21 cellular contexts compared by ENCODE assay signal in the genomic region with DNA sequence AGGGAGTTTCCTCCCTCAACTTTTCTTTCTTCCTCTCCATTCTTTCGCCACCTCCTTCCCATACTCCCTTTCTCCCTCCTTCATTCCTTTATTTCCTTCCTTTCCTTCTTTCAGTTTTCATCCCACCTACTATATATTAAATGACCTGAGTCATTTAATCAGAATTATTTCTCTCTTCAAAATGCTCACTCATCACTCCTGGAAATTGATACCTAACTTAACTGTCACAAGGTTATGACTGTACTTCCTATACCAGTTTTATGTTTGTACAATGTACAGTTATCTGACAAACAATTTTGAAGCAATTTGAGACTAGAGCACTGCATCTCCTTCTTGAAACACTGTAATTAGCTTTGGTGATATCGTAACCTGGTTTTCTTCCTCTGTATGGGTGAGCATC. TPM values are rescaled to one million over a fixed set of nuclear protein-coding genes. Genes with fewer than 3 reads are reported as not detected.
DNase-seq lines count a peak whose midpoint lies in the region; ATAC-seq, FAIRE-seq and TF ChIP-seq lines count a peak whose summit lies in the region.
"Had no signal": no experiment of that assay in that cellular context is flagged by ENCODE, and none has a peak within 500 bp of the region (broad histone marks: within the 10 kb centered on the region; RNA-seq: fewer than 3 reads in every experiment).

No MANE protein-coding gene starts in this region.

- H4K20me1 ChIP-seq in PC-3 (ENCODE audit: low read length) = no peaks in the 10 kb centered on the region
- H4K20me1 ChIP-seq in endothelial cell of umbilical vein (replicated peaks; ENCODE audit: control insufficient read depth, extremely low read depth, insufficient read depth, low read length) = no peaks in the 10 kb centered on the region

- ATAC-seq in PC-3 = peak; percentile 91
- ATAC-seq in activated CD8-positive, alpha-beta memory T cell treated with anti-CD3 and anti-CD28 coated beads, Interleukin-2, amount 10 ng/mL, durations not matched to agents 7 days and 5 days = no peak
- ATAC-seq: A549, HepG2, SK-N-SH treated with all-trans-retinoic acid at 6 μM for 48 hours had no signal

- no peaks in the 10 kb centered on the region for H3K9me3 ChIP-seq in PC-3 (ENCODE audit: low read length)
- H3K9me3 ChIP-seq in endothelial cell of umbilical vein (replicated peaks; ENCODE audit: control insufficient read depth, insufficient read depth, low read length) = no peaks in the 10 kb centered on the region
- H3K9me3 ChIP-seq in skeletal muscle satellite cell (replicated peaks; ENCODE audit: low read length) = no peaks in the 10 kb centered on the region
- H3K9me3 ChIP-seq: A549, BE2C, Peyer's patch had no signal

- no peaks in the 10 kb centered on the region for H3K9me2 ChIP-seq in PC-3 (replicated peaks; ENCODE audit: low read length)

- H3K4me2 ChIP-seq in PC-3 (ENCODE audit: low read length) (no peak overlapping the region), endothelial cell of umbilical vein (ENCODE audit: insufficient read depth, low read length) (no peak overlapping the region), skeletal muscle satellite cell (ENCODE audit: low read length) (peak overlapping the region; percentile 8)
- H3K4me2 ChIP-seq: A549 had no signal

- H3F3A ChIP-seq in PC-3 (ENCODE audit: low read length, unreplicated experiment) = no peaks in the 10 kb centered on the region

- TF ChIP-seq POLR2A in H54 (IDR thresholded peaks at IDR 0.05; ENCODE audit: low read depth, low read length) (no peak), endothelial cell of umbilical vein (IDR thresholded peaks at IDR 0.05; ENCODE audit: low read depth, low read length) (no peak)

- TF ChIP-seq CTCF in PC-3 (conservative IDR thresholded peaks at IDR 0.05; ENCODE audit: low read depth, low read length) (no peak), endothelial cell of umbilical vein (IDR thresholded peaks at IDR 0.05; ENCODE audit: extremely low read depth in 1 of 2, insufficient read depth in 1 of 2, low read depth in 1 of 2, low read length in 2 of 2) (no peak)

- H3K27me3 ChIP-seq in PC-3 (ENCODE audit: low read length) (no peaks in the 10 kb centered on the region), endothelial cell of umbilical vein (ENCODE audit: control insufficient read depth in 2 of 2, insufficient read depth in 2 of 2, low read length in 2 of 2) (no peaks in the 10 kb centered on the region), skeletal muscle satellite cell (ENCODE audit: control insufficient read depth, insufficient read depth, low read length) (no peaks in the 10 kb centered on the region)
- H3K27me3 ChIP-seq: BE2C, Peyer's patch had no signal

- no peaks in the 10 kb centered on the region for H3K9me3 Mint-ChIP-seq in activated CD8-positive, alpha-beta memory T cell treated with anti-CD3 and anti-CD28 coated beads, Interleukin-2, amount 10 ng/mL, durations not matched to agents 7 days and 5 days (ENCODE audit: low read depth)

- H3K9ac ChIP-seq in PC-3 (ENCODE audit: low read length) (no peak overlapping the region), endothelial cell of umbilical vein (replicated peaks; ENCODE audit: extremely low read depth, insufficient read depth, low read length) (no peak overlapping the region), skeletal muscle satellite cell (ENCODE audit: low read depth, low read length) (no peak overlapping the region)

- peaks cover 21% of the 10 kb centered on the region for H3K4me1 Mint-ChIP-seq in activated CD8-positive, alpha-beta memory T cell treated with anti-CD3 and anti-CD28 coated beads, Interleukin-2, amount 10 ng/mL, durations not matched to agents 7 days and 5 days

- H3K36me3 ChIP-seq in PC-3 (ENCODE audit: low read depth, low read length) (no peaks in the 10 kb centered on the region), endothelial cell of umbilical vein (ENCODE audit: control insufficient read depth in 2 of 2, extremely low read depth in 1 of 2, insufficient read depth in 2 of 2, low read length in 2 of 2) (peaks cover 0 to 10% of the 10 kb centered on the region in 2 experiments), skeletal muscle satellite cell (ENCODE audit: insufficient read depth, low read length) (peaks cover 81% of the 10 kb centered on the region)
- H3K36me3 ChIP-seq: BE2C, Peyer's patch had no signal

- dilution Hi-C loops in endothelial cell of umbilical vein (cut with MboI; ENCODE audit: extremely low pct_ligation_motif_present, low sequenced_read_pairs) = no loop called here

- CTCF ChIA-PET in PC-3 (lab: Charles Lee) (no interaction called here), endothelial cell of umbilical vein (lab: Charles Lee) (no interaction called here)
- CTCF ChIA-PET in activated CD8-positive, alpha-beta memory T cell treated with anti-CD3 and anti-CD28 coated beads, Interleukin-2, amount 10 ng/mL, durations not matched to agents 7 days and 5 days (lab: Charles Lee) = no interaction called here

- BruUV-seq in PC-3 (replicated peaks; lab: Mats Ljungman, UMichigan) (no TSS peak), endothelial cell of umbilical vein (replicated peaks; lab: Mats Ljungman, UMichigan) (no TSS peak)

- H3K4me1 ChIP-seq in PC-3 (ENCODE audit: insufficient read depth, low read length) (peaks cover 11% of the 10 kb centered on the region), endothelial cell of umbilical vein (ENCODE audit: control insufficient read depth, extremely low read depth, insufficient read depth, low read length) (peaks cover 7% of the 10 kb centered on the region), skeletal muscle satellite cell (ENCODE audit: control insufficient read depth, insufficient read depth, low read length) (peaks cover 24% of the 10 kb centered on the region)
- H3K4me1 ChIP-seq: BE2C, Peyer's patch had no signal

- POLR2A ChIA-PET in PC-3 (lab: Charles Lee; ENCODE audit: unreplicated experiment) (no interaction called here), endothelial cell of umbilical vein (lab: Charles Lee) (no interaction called here)

- H3K36me3 Mint-ChIP-seq in activated CD8-positive, alpha-beta memory T cell treated with anti-CD3 and anti-CD28 coated beads, Interleukin-2, amount 10 ng/mL, durations not matched to agents 7 days and 5 days = peaks cover 7% of the 10 kb centered on the region

- H2AFZ ChIP-seq in PC-3 (ENCODE audit: low read length) (no peak overlapping the region), endothelial cell of umbilical vein (ENCODE audit: low read depth, low read length) (no peak overlapping the region)

- intact Hi-C loops in PC-3 (cut with micrococcal nuclease) (no loop called here), endothelial cell of umbilical vein (cut with micrococcal nuclease) (no loop called here)

- no peak for DNase-seq in H54 (ENCODE audit: insufficient read length, low spot score)
- peak; percentile 51 for DNase-seq in PC-3
- peak; percentile 20 for DNase-seq in endothelial cell of umbilical vein (ENCODE audit: low read depth, low spot score)
- no peak for DNase-seq in activated CD8-positive, alpha-beta memory T cell treated with anti-CD3 and anti-CD28 coated beads, Interleukin-2, amount 10 ng/mL, durations not matched to agents 7 days and 5 days
- DNase-seq in inferior parietal cortex (ENCODE audit: extremely low spot score) = no peak
- no peak for DNase-seq in SW 1271 (lab: John Stamatoyannopoulos, UW)
- DNase-seq: BE2C; EL; GOT3; KG1; NCI-H1105; NCI-H2029 treated with DMSO at 0.1 percent for 48 hours; NCI-H345; NCI-H524; NCI-H774; NK-92 treated with Interleukin-12 subunit alpha and Interleukin-12 subunit beta, amount 100 ng/mL, for 24 hours; Peyer's patch had no signal

- peaks cover 5% of the 10 kb centered on the region for H3K27me3 Mint-ChIP-seq in activated CD8-positive, alpha-beta memory T cell treated with anti-CD3 and anti-CD28 coated beads, Interleukin-2, amount 10 ng/mL, durations not matched to agents 7 days and 5 days

- H3K9me1 ChIP-seq in endothelial cell of umbilical vein (replicated peaks; ENCODE audit: control insufficient read depth, extremely low read depth, insufficient read depth, low read length) = no peaks in the 10 kb centered on the region

- H3K4me3 Mint-ChIP-seq in activated CD8-positive, alpha-beta memory T cell treated with anti-CD3 and anti-CD28 coated beads, Interleukin-2, amount 10 ng/mL, durations not matched to agents 7 days and 5 days = no peak overlapping the region

- H3K4me3 ChIP-seq in PC-3 (ENCODE audit: low read length) (no peak overlapping the region), endothelial cell of umbilical vein (replicated peaks in 1 of 3; ENCODE audit: insufficient read depth in 1 of 3, low read depth in 1 of 3, low read length in 3 of 3) (no peak overlapping the region), skeletal muscle satellite cell (ENCODE audit: low read length) (no peak overlapping the region)
- H3K4me3 ChIP-seq: A549, Peyer's patch had no signal

- peak; percentile 60 for FAIRE-seq in H54 (lab: Jason Lieb, UNC)
- peak; percentile 49 for FAIRE-seq in endothelial cell of umbilical vein (lab: Jason Lieb, UNC)
- FAIRE-seq: A549, HepG2 had no signal

- no peaks in the 10 kb centered on the region for H3K79me2 ChIP-seq in PC-3 (ENCODE audit: low read length)
- no peaks in the 10 kb centered on the region for H3K79me2 ChIP-seq in endothelial cell of umbilical vein (ENCODE audit: control insufficient read depth, insufficient read depth, low read length)

- H3K27ac ChIP-seq in PC-3 (ENCODE audit: low read length) (peak overlapping the region; percentile 36), endothelial cell of umbilical vein (ENCODE audit: insufficient read depth, low read depth, low read length) (no peak overlapping the region)
- H3K27ac ChIP-seq: A549, Peyer's patch had no signal

- H3K27ac Mint-ChIP-seq in activated CD8-positive, alpha-beta memory T cell treated with anti-CD3 and anti-CD28 coated beads, Interleukin-2, amount 10 ng/mL, durations not matched to agents 7 days and 5 days = no peak overlapping the region

RNA-seq across cellular contexts. Expression of gene NEXN, which starts 41.4 kb away (rescaled TPM):
- total RNA-seq in PC-3 (2014; rRNA removed) (3.1 and 3.5 TPM in 2 replicates), endothelial cell of umbilical vein (11.7 and 14.2 TPM in 2 replicates)
- 0.89 and 1.0 TPM in 2 replicates for polyA plus RNA-seq in endothelial cell of umbilical vein
- 3.3 and 4.1 TPM in 2 replicates for polyA plus RNA-seq in endothelial cell of umbilical vein (2011; cell fraction: cytosol; rRNA removed)
- polyA plus RNA-seq in endothelial cell of umbilical vein (2011; cell fraction: nucleus; rRNA removed) = 11.8 and 17.8 TPM in 2 replicates
- polyA plus RNA-seq in endothelial cell of umbilical vein (2012) = 29.7 and 32.6 TPM in 2 replicates
- 1.7 and 3.0 TPM in 2 replicates for polyA minus RNA-seq in endothelial cell of umbilical vein
- not detected for polyA minus RNA-seq in endothelial cell of umbilical vein (2011; cell fraction: cytosol; rRNA and poly(A)+ RNA removed)
- 8.8 and 12.7 TPM in 2 replicates for polyA minus RNA-seq in endothelial cell of umbilical vein (2011; cell fraction: nucleus; rRNA and poly(A)+ RNA removed)
- 5.1 and 6.1 TPM in 2 replicates for total RNA-seq in skeletal muscle satellite cell (2012; rRNA removed)
- total RNA-seq in activated CD8-positive, alpha-beta memory T cell treated with anti-CD3 and anti-CD28 coated beads, Interleukin-2, amount 10 ng/mL, durations not matched to agents 7 days and 5 days = 1 to 10 TPM; 1.4 to 2.7 TPM

RNA-seq across cellular contexts. Expression of gene FUBP1, which starts 49.1 kb away (rescaled TPM):
- 81.5 and 93.4 TPM in 2 replicates for total RNA-seq in PC-3 (2014; rRNA removed)
- 163 and 166 TPM in 2 replicates for total RNA-seq in endothelial cell of umbilical vein
- 112 and 124 TPM in 2 replicates for polyA plus RNA-seq in endothelial cell of umbilical vein
- 71.6 and 78.3 TPM in 2 replicates for polyA plus RNA-seq in endothelial cell of umbilical vein (2011; cell fraction: cytosol; rRNA removed)
- 270 and 402 TPM in 2 replicates for polyA plus RNA-seq in endothelial cell of umbilical vein (2011; cell fraction: nucleus; rRNA removed)
- polyA plus RNA-seq in endothelial cell of umbilical vein (2012) = 74.7 and 115 TPM in 2 replicates
- polyA minus RNA-seq in endothelial cell of umbilical vein = 175 and 196 TPM in 2 replicates
- 130 TPM for polyA minus RNA-seq in endothelial cell of umbilical vein (2011; cell fraction: cytosol; rRNA and poly(A)+ RNA removed)
- polyA minus RNA-seq in endothelial cell of umbilical vein (2011; cell fraction: nucleus; rRNA and poly(A)+ RNA removed) = 280 and 344 TPM in 2 replicates
- total RNA-seq in skeletal muscle satellite cell (2012; rRNA removed) = 97.8 and 99.4 TPM in 2 replicates
- total RNA-seq in activated CD8-positive, alpha-beta memory T cell treated with anti-CD3 and anti-CD28 coated beads, Interleukin-2, amount 10 ng/mL, durations not matched to agents 7 days and 5 days = 100 to 1,000 TPM; 220 to 222 TPM

Comparison
In these comparisons a context has a peak if more than half of its experiments do, and no peak if none do; other contexts are left out.
1. DNase-seq: peak in PC-3 (single experiment) and endothelial cell of umbilical vein (single experiment); none in H54 (single experiment), activated CD8-positive, alpha-beta memory T cell treated with anti-CD3 and anti-CD28 coated beads, Interleukin-2, amount 10 ng/mL, durations not matched to agents 7 days and 5 days (single experiment), inferior parietal cortex (single experiment) and SW 1271 (0 of 2).